In the genomic region with DNA sequence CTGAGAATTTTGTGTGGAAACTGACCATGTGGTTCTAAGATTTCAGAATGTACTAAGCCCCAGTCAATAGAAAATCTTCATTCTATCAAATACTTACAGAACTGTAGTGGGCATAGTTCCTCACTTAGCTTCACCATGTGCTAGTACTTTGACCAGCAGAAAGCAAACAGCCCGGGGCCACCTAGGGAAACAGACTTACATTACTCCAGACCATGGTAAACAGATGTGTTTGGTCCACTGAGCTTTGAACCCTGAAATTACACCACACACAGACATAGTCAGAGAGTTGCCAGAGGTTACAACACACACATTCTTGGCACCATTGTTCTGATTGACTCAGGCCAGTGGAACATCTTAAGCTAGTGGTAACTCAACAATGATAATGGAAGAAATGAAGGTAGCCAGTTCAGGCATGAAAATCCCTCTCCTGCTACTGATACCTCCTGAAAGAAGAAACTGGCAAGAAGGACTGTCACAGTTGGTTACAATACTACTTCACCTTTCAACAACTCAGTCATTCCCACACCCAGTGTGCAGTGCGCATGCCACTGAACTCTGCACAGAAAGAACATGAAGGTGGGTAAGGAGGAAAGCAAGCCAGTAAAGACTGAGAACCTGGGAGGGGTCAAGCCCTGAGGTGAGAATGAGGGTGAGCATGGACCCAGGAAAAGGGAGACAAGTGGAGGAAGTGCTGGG, we compare ENCODE assay signal across 17 cellular contexts. TPM values are rescaled to one million over a fixed set of nuclear protein-coding genes. Genes with fewer than 3 reads are reported as not detected.
DNase-seq lines count a peak whose midpoint lies in the region; ATAC-seq and TF ChIP-seq lines count a peak whose summit lies in the region.
"Had no signal": no experiment of that assay in that cellular context is flagged by ENCODE, and none has a peak within 500 bp of the region (broad histone marks: within the 10 kb centered on the region; RNA-seq: fewer than 3 reads in every experiment).

No MANE protein-coding gene starts in this region.

- POLR2A ChIA-PET in Caco-2 (lab: Charles Lee): no interaction called here

- CTCF ChIA-PET in Caco-2 (lab: Charles Lee): interaction anchor here (0.7 to 1.2 kb wide), 4 partner anchors 22 to 357 kb away, joined by 3 to 4 read pairs (median 4); no protein-coding TSS in a partner anchor

- no peak overlapping the region for H3K4me3 ChIP-seq in Caco-2 (ENCODE audit: low read depth, low read length)
- no peak overlapping the region for H3K4me3 ChIP-seq in fibroblast of mammary gland (ENCODE audit: control insufficient read depth, low read depth, low read length)
- no peak overlapping the region for H3K4me3 ChIP-seq in spleen
- H3K4me3 ChIP-seq: BLaER1, ovary had no signal

- ATAC-seq in omental fat pad (ENCODE audit: low FRiP score): peak; percentile 52
- ATAC-seq: activated T-cell treated with anti-CD3 and anti-CD28 coated beads, Interleukin-2, amount 50 U/mL, for 4 hours had no signal

- BruUV-seq in Caco-2 (replicated peaks; lab: Mats Ljungman, UMichigan): no TSS peak

- no peak overlapping the region for H3K4me3 Mint-ChIP-seq in Caco-2 (ENCODE audit: unreplicated experiment)
- H3K4me3 Mint-ChIP-seq: activated T-cell treated with anti-CD3 and anti-CD28 coated beads, Interleukin-2, amount 50 U/mL, for 4 hours had no signal

- H3K4me1 Mint-ChIP-seq in Caco-2 (ENCODE audit: low read depth, unreplicated experiment): no peaks in the 10 kb centered on the region

- no peaks in the 10 kb centered on the region for H3K36me3 Mint-ChIP-seq in Caco-2 (ENCODE audit: insufficient read depth, unreplicated experiment)

- no peak overlapping the region for H3K27ac Mint-ChIP-seq in Caco-2 (ENCODE audit: unreplicated experiment)

- H3K9me3 ChIP-seq in Caco-2: no peaks in the 10 kb centered on the region
- H3K9me3 ChIP-seq in spleen: peaks cover 0 to 7% (median 0%) of the 10 kb centered on the region in 8 donors
- H3K9me3 ChIP-seq: BLaER1, ovary had no signal

- H3K4me1 ChIP-seq in Caco-2: peaks cover 20% of the 10 kb centered on the region
- H3K4me1 ChIP-seq in spleen: no peaks in the 10 kb centered on the region
- H3K4me1 ChIP-seq: BLaER1 had no signal

- H3K36me3 ChIP-seq in Caco-2 (ENCODE audit: control insufficient read depth, insufficient read depth, low read length) (no peaks in the 10 kb centered on the region), spleen (no peaks in the 10 kb centered on the region)
- H3K36me3 ChIP-seq: BLaER1, ovary had no signal

- WGBS in spleen, 5 donors: 80 to 100% (median 95%) methylated on average over 2 of the region's 2 CpGs

- TF ChIP-seq POLR2A in spleen (IDR thresholded peaks at IDR 0.05): no peak

- peaks cover 12% of the 10 kb centered on the region for H3K9me3 Mint-ChIP-seq in Caco-2 (ENCODE audit: unreplicated experiment)

- H3K27me3 Mint-ChIP-seq in Caco-2 (ENCODE audit: insufficient read depth, unreplicated experiment): no peaks in the 10 kb centered on the region

- H3K27me3 ChIP-seq in Caco-2 (replicated peaks; ENCODE audit: control insufficient read depth, insufficient read depth, low read length) (no peaks in the 10 kb centered on the region), spleen (replicated peaks in 1 of 7) (peaks cover 0 to 55% (median 4%) of the 10 kb centered on the region in 7 donors)
- H3K27me3 ChIP-seq: BLaER1, ovary had no signal

- TF ChIP-seq CTCF in Caco-2 (IDR thresholded peaks at IDR 0.05; ENCODE audit: insufficient read depth in 1 of 2, low read depth in 1 of 2, low read length in 1 of 2, severe bottlenecking in 1 of 2, unreplicated experiment in 1 of 2) (no peak), fibroblast of mammary gland (conservative IDR thresholded peaks at IDR 0.05; ENCODE audit: control insufficient read depth, insufficient read depth, low read depth, low read length) (no peak), omental fat pad (IDR thresholded peaks at IDR 0.05) (no peak), spleen (IDR thresholded peaks at IDR 0.05 in 8 of 11, conservative IDR thresholded peaks at IDR 0.05 in 3 of 11) (no peak)

- H3K27ac ChIP-seq in spleen: no peak overlapping the region
- H3K27ac ChIP-seq: BLaER1, ovary had no signal

- intact Hi-C loops in Caco-2 (cut with micrococcal nuclease; ENCODE audit: unreplicated experiment) (no loop called here), spleen (cut with DNase I; ENCODE audit: low total_unique reads) (no loop called here)

- DNase-seq in Caco-2: peak; percentile 81 to 84
- peak; percentile 44 for DNase-seq in NCI-H460 (ENCODE audit: extremely low read depth, low read depth)
- peak; percentile 96 for DNase-seq in fibroblast of mammary gland (ENCODE audit: low read depth)
- DNase-seq in omental fat pad (ENCODE audit: low spot score): no peak
- no peak for DNase-seq in midbrain (lab: John Stamatoyannopoulos, UW)
- DNase-seq in central memory CD4-positive, alpha-beta T cell: no peak
- DNase-seq in spleen: no peak
- no peak for DNase-seq in AML-193 (lab: John Stamatoyannopoulos, UW)
- DNase-seq: activated T-cell treated with anti-CD3 and anti-CD28 coated beads, Interleukin-2, amount 50 U/mL, for 4 hours; amygdala; dermis blood vessel endothelial cell; NCI-H2029; NCI-H748 treated with DMSO at 0.1 percent for 48 hours; ovary had no signal

RNA-seq across cellular contexts. Expression of gene LECT2, which starts 18.7 kb away (rescaled TPM):
- total RNA-seq in Caco-2 (2022) (0.51 and 0.70 TPM in 2 replicates), omental fat pad (not detected), spleen (not detected)
- not detected in 2 replicates for total RNA-seq in NCI-H460 (2014; rRNA removed; shearing (Covaris generic))
- polyA plus RNA-seq in NCI-H460 (2014; cell fraction: nucleus; rRNA removed): not detected in 2 replicates
- not detected for polyA plus RNA-seq in spleen
- total RNA-seq: activated T-cell treated with anti-CD3 and anti-CD28 coated beads, Interleukin-2, amount 50 U/mL, for 4 hours; dermis blood vessel endothelial cell; frontal cortex; ovary; subcutaneous adipose tissue had no signal
- polyA plus RNA-seq: ovary had no signal

RNA-seq across cellular contexts. Expression of gene TGFBI, which starts 55.3 kb away (rescaled TPM):
- 131 and 142 TPM in 2 replicates for total RNA-seq in Caco-2 (2022)
- 1,239 and 1,373 TPM in 2 replicates for total RNA-seq in NCI-H460 (2014; rRNA removed; shearing (Covaris generic))
- polyA plus RNA-seq in NCI-H460 (2014; cell fraction: nucleus; rRNA removed): 1,196 and 1,230 TPM in 2 replicates
- 100 to 1,000 TPM; 117 to 338 (median 180) TPM for total RNA-seq in omental fat pad
- total RNA-seq in spleen: 100 to 1,000 TPM; 126 to 214 (median 157) TPM
- polyA plus RNA-seq in spleen: 10 to 100 TPM; 31.0 to 59.5 (median 56.9) TPM

Comparison
In these comparisons a context has a peak if more than half of its experiments do, and no peak if none do; other contexts are left out.
1. DNase-seq: peak in Caco-2 (2 of 2), NCI-H460 (single experiment) and fibroblast of mammary gland (single experiment); none in omental fat pad (single experiment), midbrain (single experiment), central memory CD4-positive, alpha-beta T cell (single experiment), spleen (single experiment) and AML-193 (0 of 2).